ENCODE assay signal across 20 cellular contexts in genomic region chr15:25725758-25726157, GRCh38.
DNase-seq lines count a peak whose midpoint lies in the region; ATAC-seq and TF ChIP-seq lines count a peak whose summit lies in the region.
"Had no signal": no experiment of that assay in that cellular context is flagged by ENCODE, and none has a peak within 500 bp of the region (broad histone marks: within the 10 kb centered on the region; RNA-seq: fewer than 3 reads in every experiment).

No MANE protein-coding gene starts in this region.

- H3K9me3 ChIP-seq in right atrium auricular region (no peaks in the 10 kb centered on the region), left ventricle myocardium inferior (replicated peaks) (no peaks in the 10 kb centered on the region)

- H3K36me3 ChIP-seq in right atrium auricular region (no peaks in the 10 kb centered on the region), left ventricle myocardium inferior (no peaks in the 10 kb centered on the region)

- DNase-seq in right atrium auricular region (ENCODE audit: low spot score) (peak; percentile 38), left ventricle myocardium inferior (no peak), mesenteric fat pad (ENCODE audit: low spot score) (peak; percentile 82), DMS 273 (lab: John Stamatoyannopoulos, UW; ENCODE audit: unreplicated experiment) (no peak)
- peak; percentile 21 for DNase-seq in stimulated activated CD8-positive, alpha-beta memory T cell treated with anti-CD3 and anti-CD28 coated beads, Interleukin-4, amount 100 ng/mL, for 48 hours
- DNase-seq: DMS53, EL, KBM-7, MM.1S, NCI-H1092, NCI-H1436, NCI-H187 treated with DMSO at 0.1 percent for 48 hours, NCI-H2107, NCI-H446 treated with DMSO at 0.1 percent for 48 hours, NCI-H526 treated with DMSO at 0.1 percent for 48 hours, OCI-M1 had no signal

- no peaks in the 10 kb centered on the region for H3K27me3 ChIP-seq in right atrium auricular region
- H3K27me3 ChIP-seq in left ventricle myocardium inferior (ENCODE audit: low read depth): peaks cover 7% of the 10 kb centered on the region

- H3K4me3 ChIP-seq in right atrium auricular region (no peak overlapping the region), left ventricle myocardium inferior (no peak overlapping the region)

- H3K4me1 ChIP-seq in right atrium auricular region (no peaks in the 10 kb centered on the region), left ventricle myocardium inferior (no peaks in the 10 kb centered on the region)

- ATAC-seq in GM19397 (IDR thresholded peaks at IDR 0.05; ENCODE audit: unreplicated experiment): no peak
- no peak for ATAC-seq in GM18861 (IDR thresholded peaks at IDR 0.05; ENCODE audit: unreplicated experiment)
- ATAC-seq: Right ventricle myocardium inferior had no signal

- no peak for TF ChIP-seq CTCF in right atrium auricular region (IDR thresholded peaks at IDR 0.05)
- no peak for TF ChIP-seq CTCF in left ventricle myocardium inferior (IDR thresholded peaks at IDR 0.05; ENCODE audit: borderline replicate concordance)

- intact Hi-C loops in left ventricle myocardium inferior (cut with micrococcal nuclease): no loop called here

- H3K27ac ChIP-seq in right atrium auricular region: no peak overlapping the region
- no peak overlapping the region for H3K27ac ChIP-seq in left ventricle myocardium inferior (replicated peaks)
- H3K27ac ChIP-seq: C4-2B had no signal

Comparison
In these comparisons a context has a peak if more than half of its experiments do, and no peak if none do; other contexts are left out.
1. DNase-seq: peak in right atrium auricular region (single experiment), mesenteric fat pad (single experiment) and stimulated activated CD8-positive, alpha-beta memory T cell treated with anti-CD3 and anti-CD28 coated beads, Interleukin-4, amount 100 ng/mL, for 48 hours (single experiment); none in left ventricle myocardium inferior (single experiment) and DMS 273 (single experiment).